Comparison of ENCODE assay signal across 23 cellular contexts in the genomic region with DNA sequence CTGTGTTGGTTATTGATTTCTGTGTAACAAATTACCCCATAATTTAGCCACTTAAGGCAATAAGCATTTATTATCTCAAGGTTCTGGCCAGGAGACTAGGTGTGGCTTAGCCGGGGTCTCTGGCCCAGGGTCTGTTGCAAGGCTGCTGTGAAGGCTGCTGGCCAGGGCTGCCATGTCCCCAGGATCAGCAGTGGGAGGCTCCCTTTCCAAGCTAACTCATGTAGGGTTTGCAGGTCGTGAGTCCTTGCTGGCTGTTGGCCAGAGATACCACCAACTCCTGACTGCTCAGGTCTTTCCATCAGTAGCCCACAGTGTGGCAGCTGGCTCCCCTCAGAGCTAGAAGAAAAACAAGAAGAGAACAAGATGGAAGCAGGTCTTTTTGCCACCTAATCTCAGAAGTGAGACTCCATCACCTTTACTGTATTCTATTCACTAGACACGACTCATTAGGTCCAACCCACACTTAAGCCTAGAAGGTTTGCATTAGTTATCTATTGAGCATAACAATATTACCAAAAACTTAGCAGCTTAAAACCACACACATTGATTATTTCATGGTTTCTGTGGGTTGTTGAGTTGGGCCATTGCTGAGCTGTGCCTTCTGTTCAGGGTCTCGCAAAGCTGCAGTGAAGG.
"Had no signal": no experiment of that assay in that cellular context is flagged by ENCODE, and none has a peak within 500 bp of the region (broad histone marks: within the 10 kb centered on the region; RNA-seq: fewer than 3 reads in every experiment).

No MANE protein-coding gene starts in this region.

- FAIRE-seq: colon, islet of Langerhans had no signal

- H3K36me3 ChIP-seq: brain microvascular endothelial cell, lower lobe of right lung, stomach had no signal

- H3K9me3 ChIP-seq: testis had no signal

- H3K4me3 Mint-ChIP-seq: naive thymus-derived CD8-positive, alpha-beta T cell; type B pancreatic cell had no signal

- DNase-seq: activated CD4-positive, alpha-beta T cell treated with anti-CD3 and anti-CD28 coated beads for 4 hours; activated effector memory CD4-positive, alpha-beta T cell treated with Interleukin-2 at 50 U/mL for 16 hours; aorta; brain microvascular endothelial cell; central memory CD4-positive, alpha-beta T cell; dorsolateral prefrontal cortex; foreskin fibroblast; hippocampal formation; left colon; lower lobe of right lung; naive thymus-derived CD8-positive, alpha-beta T cell; retina; stimulated activated CD4-positive, alpha-beta T cell treated with anti-CD3 and anti-CD28 coated beads, Interleukin-12 subunit alpha, Interleukin-12 subunit beta, amount 100 ng/mL, for 4 hours; stimulated activated CD4-positive, alpha-beta T cell treated with anti-CD3 and anti-CD28 coated beads, Interleukin-1b, Interleukin-23, amount 100 ng/mL, for 48 hours; stimulated activated CD8-positive, alpha-beta memory T cell treated with anti-CD3 and anti-CD28 coated beads, Interleukin-4, amount 100 ng/mL, for 48 hours; stomach; SW 1271; T-helper 2 cell; testis had no signal

- H3K4me1 ChIP-seq: testis had no signal

- H3K27me3 ChIP-seq: brain microvascular endothelial cell, dorsolateral prefrontal cortex, stomach, testis had no signal

- H3K27me3 Mint-ChIP-seq: naive thymus-derived CD8-positive, alpha-beta T cell had no signal

- H3K27ac ChIP-seq: brain microvascular endothelial cell, dorsolateral prefrontal cortex, lower lobe of right lung, stomach, testis, VCaP had no signal

- H3K4me3 ChIP-seq: dorsolateral prefrontal cortex, lower lobe of right lung, stomach, testis had no signal

- ATAC-seq: left colon; lower lobe of right lung; naive thymus-derived CD8-positive, alpha-beta T cell had no signal

- H3K27ac Mint-ChIP-seq: type B pancreatic cell had no signal
